ENCODE assay signal across 19 cellular contexts in genomic region chr2:106080955-106081354, GRCh38.
"Had no signal": no experiment of that assay in that cellular context is flagged by ENCODE, and none has a peak within 500 bp of the region (broad histone marks: within the 10 kb centered on the region; RNA-seq: fewer than 3 reads in every experiment).

No MANE protein-coding gene starts in this region.

- H3K27ac Mint-ChIP-seq: natural killer cell; stimulated activated effector memory CD8-positive, alpha-beta T cell treated with anti-CD3 and anti-CD28 coated beads, Interleukin-12 subunit alpha, Interleukin-12 subunit beta, amount 100 ng/mL, for 72 hours had no signal

- H3K4me3 Mint-ChIP-seq: memory B cell; natural killer cell; stimulated activated effector memory CD8-positive, alpha-beta T cell treated with anti-CD3 and anti-CD28 coated beads, Interleukin-12 subunit alpha, Interleukin-12 subunit beta, amount 100 ng/mL, for 72 hours had no signal

- H3K4me1 Mint-ChIP-seq: memory B cell, natural killer cell had no signal

- H3K36me3 Mint-ChIP-seq: memory B cell; natural killer cell; stimulated activated effector memory CD8-positive, alpha-beta T cell treated with anti-CD3 and anti-CD28 coated beads, Interleukin-12 subunit alpha, Interleukin-12 subunit beta, amount 100 ng/mL, for 72 hours had no signal

- ATAC-seq: left lobe of liver; natural killer cell; psoas muscle; right cardiac atrium; stimulated activated effector memory CD8-positive, alpha-beta T cell treated with anti-CD3 and anti-CD28 coated beads, Interleukin-12 subunit alpha, Interleukin-12 subunit beta, amount 100 ng/mL, for 72 hours had no signal

- H3K27me3 Mint-ChIP-seq: memory B cell had no signal

- DNase-seq: dorsolateral prefrontal cortex; effector CD4-positive, alpha-beta T cell; head of caudate nucleus; natural killer cell; occipital lobe; ovary; posterior cingulate gyrus; psoas muscle; right cardiac atrium; sigmoid colon; stimulated activated CD4-positive, alpha-beta T cell treated with anti-CD3 and anti-CD28 coated beads, Interleukin-2, amount 100 ng/mL, for 24 hours; stimulated activated CD4-positive, alpha-beta T cell treated with anti-CD3 and anti-CD28 coated beads, Interleukin-4, amount 100 ng/mL, for 24 hours; stimulated activated naive CD4-positive, alpha-beta T cell treated with Interleukin-2 at 50 U/mL for 16 hours; stomach; thyroid gland; trophoblast cell had no signal

- H3K9me3 Mint-ChIP-seq: memory B cell; natural killer cell; stimulated activated effector memory CD8-positive, alpha-beta T cell treated with anti-CD3 and anti-CD28 coated beads, Interleukin-12 subunit alpha, Interleukin-12 subunit beta, amount 100 ng/mL, for 72 hours had no signal
